ENCODE assay signal across 8 cellular contexts in genomic region chr17:75404739-75405364, GRCh38. TPM values are rescaled to one million over a fixed set of nuclear protein-coding genes. Genes with fewer than 3 reads are reported as not detected.
DNase-seq lines count a peak whose midpoint lies in the region; ATAC-seq, FAIRE-seq and TF ChIP-seq lines count a peak whose summit lies in the region.

No MANE protein-coding gene starts in this region.

- no peaks in the 10 kb centered on the region for H3K36me3 ChIP-seq in CD8-positive, alpha-beta T cell (ENCODE audit: insufficient read depth, low read length)
- H3K36me3 ChIP-seq in K562 (ENCODE audit: control insufficient read depth, insufficient read depth, low read length) (peaks cover 12% of the 10 kb centered on the region; the same call in 2 of the 3 replicates), smooth muscle cell (ENCODE audit: low read depth) (no peaks in the 10 kb centered on the region)

- H3K36me3 Mint-ChIP-seq in CD8-positive, alpha-beta T cell = peaks cover 15% of the 10 kb centered on the region

- H3K9me1 ChIP-seq in K562 (ENCODE audit: control insufficient read depth, insufficient read depth, low read length) = no peaks in the 10 kb centered on the region

- H3K27ac Mint-ChIP-seq in CD8-positive, alpha-beta T cell = peak overlapping the region; percentile 95

- CTCF ChIA-PET in CD8-positive, alpha-beta T cell (lab: Charles Lee) = interaction anchor here (1.3 to 15.8 kb wide), 5 partner anchors 67 to 203 kb away, joined by 3 to 208 read pairs (median 5); partner anchors contain the start of genes MIF4GD and SLC25A19
- CTCF ChIA-PET in K562 (lab: Yijun Ruan, JAX; ENCODE audit: low intra/inter-chr PET ratio) = interaction anchor here (0.6 to 3.3 kb wide), 6 partner anchors 79 to 165 kb away, joined by 3 to 24 read pairs (median 3); no protein-coding TSS in a partner anchor

- no peak for TF ChIP-seq RAD21 in K562 (CRISPR knock-in tag; conservative IDR thresholded peaks at IDR 0.05 in 1 of 2, IDR thresholded peaks at IDR 0.05 in 1 of 2)

- POLR2A ChIA-PET in CD8-positive, alpha-beta T cell (lab: Charles Lee) = interaction anchor here (0.9 to 2.2 kb wide), 9 partner anchors 10 to 143 kb away, joined by 3 to 18 read pairs (median 6); partner anchors contain the start of genes GGA3, MIF4GD, MRPS7 and SLC25A19
- POLR2A ChIA-PET in K562 (lab: Yijun Ruan, JAX) = interaction anchor here (0.6 to 2.8 kb wide), 10 partner anchors 9 to 456 kb away, joined by 3 to 17 read pairs (median 4); partner anchors contain the start of genes GGA3, MIF4GD and MRPS7

- intact Hi-C loops in CD8-positive, alpha-beta T cell (cut with DNase I, micrococcal nuclease) = loop anchor here (1.0 to 10.0 kb wide), 15 partner anchors 11 to 530 kb away; partner anchors contain the start of genes GGA3 (in 2 of the 2), MRPS7 (in 2 of the 2), SLC25A19 (in 2 of the 2) and TMEM94 (in 2 of the 2)
- intact Hi-C loops in K562 (cut with micrococcal nuclease) = loop anchor here (1.0 to 2.0 kb wide), 2 partner anchors 82 to 116 kb away; partner anchors contain the start of gene SLC25A19

- 2% methylated on average over 31 of the region's 37 CpGs for WGBS in K562 (ENCODE audit: insufficient coverage, low coverage, missing lambda C conversion rate)
- under 1% methylated on average over 37 of the region's 37 CpGs for WGBS in smooth muscle cell (ENCODE audit: low lambda C conversion rate)

- peak overlapping the region; percentile 95 for H3K4me2 ChIP-seq in K562 (ENCODE audit: insufficient read depth, low read length)
- H3K4me2 ChIP-seq in smooth muscle cell = peak overlapping the region; percentile 94

- ATAC-seq in CD8-positive, alpha-beta T cell = peak; percentile 24
- ATAC-seq in GM21529 (IDR thresholded peaks at IDR 0.05; ENCODE audit: unreplicated experiment) (peak; percentile 24), K562 (peak; percentile 71)

- H2AFZ ChIP-seq in K562 (ENCODE audit: low read depth, low read length) = peak overlapping the region; percentile 85
- peak overlapping the region; percentile 61 for H2AFZ ChIP-seq in smooth muscle cell (ENCODE audit: low read depth)

- H3K9me3 ChIP-seq in CD8-positive, alpha-beta T cell (ENCODE audit: low read length) = no peaks in the 10 kb centered on the region
- H3K9me3 ChIP-seq in K562 (replicated peaks; ENCODE audit: control insufficient read depth, insufficient read depth, low read depth, low read length) (no peaks in the 10 kb centered on the region), smooth muscle cell (replicated peaks; ENCODE audit: low read depth) (no peaks in the 10 kb centered on the region)

- H3K27me3 Mint-ChIP-seq in CD8-positive, alpha-beta T cell (ENCODE audit: low read depth) = no peaks in the 10 kb centered on the region

- H3K27ac ChIP-seq in CD8-positive, alpha-beta T cell (ENCODE audit: low read depth, low read length) = peak overlapping the region; percentile 77
- H3K27ac ChIP-seq in K562 (ENCODE audit: extremely low read depth, low read depth, low read length) (peak overlapping the region; percentile 84), smooth muscle cell (ENCODE audit: low read depth) (peak overlapping the region; percentile 84)

- H3K27me3 ChIP-seq in CD8-positive, alpha-beta T cell (ENCODE audit: insufficient read depth, low read length) = no peaks in the 10 kb centered on the region
- no peaks in the 10 kb centered on the region; a peak in 1 of 5 replicates for H3K27me3 ChIP-seq in K562 (ENCODE audit: control insufficient read depth in 2 of 2, insufficient read depth in 2 of 2, low read length in 2 of 2)
- H3K27me3 ChIP-seq in smooth muscle cell (ENCODE audit: low read depth) = no peaks in the 10 kb centered on the region

- H3K79me2 ChIP-seq in K562 (ENCODE audit: control insufficient read depth, insufficient read depth, low read length) (peaks cover 55% of the 10 kb centered on the region), smooth muscle cell (ENCODE audit: low read depth) (peaks cover 48% of the 10 kb centered on the region)

- no peak for FAIRE-seq in K562 (lab: Jason Lieb, UNC)

- H4K20me1 ChIP-seq in K562 (replicated peaks; ENCODE audit: control insufficient read depth, insufficient read depth, low read length) (no peaks in the 10 kb centered on the region; the same call in none of the 2 replicates), smooth muscle cell (ENCODE audit: low read depth) (peaks cover 47% of the 10 kb centered on the region)

- peak; percentile 20 to 66 (median 53) for DNase-seq in CD8-positive, alpha-beta T cell
- DNase-seq in Jurkat, Clone E6-1 (ENCODE audit: low read depth, low spot score) = peak; percentile 44
- DNase-seq in T1000 (lab: John Stamatoyannopoulos, UW) (peak; percentile 36), K562 (ENCODE audit: extremely low read depth in 1 of 4, low spot score in 3 of 4) (peak in 3 of 4 experiments; percentile 47 to 72 (median 51)), iPS-NIHi7 (ENCODE audit: extremely low spot score) (peak; percentile 31), smooth muscle cell (lab: John Stamatoyannopoulos, UW; ENCODE audit: unreplicated experiment) (peak; percentile 40), cerebellum (ENCODE audit: low spot score) (no peak)

- no peak for TF ChIP-seq EP300 in K562 (IDR thresholded peaks at IDR 0.05; ENCODE audit: low read length)

- peaks cover 42% of the 10 kb centered on the region for H3K4me1 ChIP-seq in CD8-positive, alpha-beta T cell (ENCODE audit: insufficient read depth, low read length)
- H3K4me1 ChIP-seq in K562 (replicated peaks in 1 of 2; ENCODE audit: control insufficient read depth in 2 of 2, insufficient read depth in 2 of 2, low read length in 2 of 2) (peaks cover 12 to 15% of the 10 kb centered on the region in 2 experiments; a peak in 3 of 5 replicates), smooth muscle cell (ENCODE audit: low read depth) (peaks cover 9% of the 10 kb centered on the region)

- H3K9me3 Mint-ChIP-seq in CD8-positive, alpha-beta T cell = no peaks in the 10 kb centered on the region

- H3K9ac ChIP-seq in K562 (ENCODE audit: insufficient read depth in 1 of 2, low read depth in 2 of 2, low read length in 2 of 2) (peak overlapping the region; percentile 84 to 97), smooth muscle cell (ENCODE audit: low read depth) (peak overlapping the region; percentile 96)

- H3K4me1 Mint-ChIP-seq in CD8-positive, alpha-beta T cell (ENCODE audit: low read depth) = peaks cover 49% of the 10 kb centered on the region

- peak overlapping the region; percentile 49 for H3K4me3 ChIP-seq in CD8-positive, alpha-beta T cell (ENCODE audit: low read depth, low read length)
- peak overlapping the region; percentile 92 for H3K4me3 ChIP-seq in Jurkat, Clone E6-1 (ENCODE audit: low read length)
- H3K4me3 ChIP-seq in K562 = peak overlapping the region; percentile 90
- H3K4me3 ChIP-seq in smooth muscle cell = peak overlapping the region; percentile 93

- no peak for TF ChIP-seq POLR2A in K562 (conservative IDR thresholded peaks at IDR 0.05)

- TF ChIP-seq CTCF in CD8-positive, alpha-beta T cell (IDR thresholded peaks at IDR 0.05) = no peak
- TF ChIP-seq CTCF in K562 (IDR thresholded peaks at IDR 0.05 in 2 of 3, conservative IDR thresholded peaks at IDR 0.05 in 1 of 3; ENCODE audit: insufficient read depth in 2 of 3, low read depth in 1 of 3, low read length in 3 of 3) (peak in 1 of 3 experiments; percentile 2; a peak in 2 of 6 replicates), smooth muscle cell (IDR thresholded peaks at IDR 0.05; ENCODE audit: borderline replicate concordance, insufficient read depth, poor library complexity, severe bottlenecking) (no peak)

- in situ Hi-C loops in K562 (cut with MboI) = no loop called here

- peaks cover 7% of the 10 kb centered on the region for H3F3A ChIP-seq in smooth muscle cell (ENCODE audit: low read depth)

- H3K4me3 Mint-ChIP-seq in CD8-positive, alpha-beta T cell = peak overlapping the region; percentile 98

- no TSS peak for BruUV-seq in K562 (replicated peaks; lab: Mats Ljungman, UMichigan)

RNA-seq across cellular contexts. Expression of gene GRB2, which starts 0.6 kb away (rescaled TPM):
- total RNA-seq in CD8-positive, alpha-beta T cell = 10 to 100 TPM; 96.2 to 99.4 TPM
- 134 TPM for polyA plus RNA-seq in Jurkat, Clone E6-1 (2012; ENCODE audit: insufficient read depth, insufficient read length)
- 67.9 and 104 TPM in 2 replicates for total RNA-seq in K562 (2011; cell fraction: chromatin; rRNA removed; ENCODE audit: low replicate concordance)
- total RNA-seq in K562 (2011; cell fraction: nucleolus; rRNA removed) = 72.2 and 76.5 TPM in 2 replicates
- 69.3 and 101 TPM in 2 replicates for total RNA-seq in K562 (2011; cell fraction: nucleoplasm; rRNA removed)
- total RNA-seq in K562 (2014; rRNA removed) = 107 and 125 TPM in 2 replicates
- 65.3 and 79.9 TPM in 2 replicates for total RNA-seq in K562 (2014; rRNA removed; fragmentation: Illumina TruSeq; extraction: Trizol)
- total RNA-seq in K562 (2015; rRNA removed; fragmentation: Illumina TruSeq; extraction: Trizol) = 70.5 and 74.3 TPM in 2 replicates
- total RNA-seq in K562 (2021) = 113 and 115 TPM in 2 replicates
- 66.8 and 136 TPM in 2 replicates for polyA plus RNA-seq in K562 (2011; rRNA removed)
- polyA plus RNA-seq in K562 (2011; cell fraction: cytosol; rRNA removed) = 92.1 and 93.8 TPM in 2 replicates
- polyA plus RNA-seq in K562 (2011; cell fraction: nucleus; rRNA removed) = 20.1 and 22.1 TPM in 2 replicates
- polyA plus RNA-seq in K562 (2012) = 69.8 and 89.1 TPM in 2 replicates
- polyA plus RNA-seq in K562 (2014; fragmentation: Illumina TruSeq; extraction: Trizol) = 83.5 and 84.8 TPM in 2 replicates
- 10 to 100 TPM; 57.2 to 69.1 TPM for polyA plus RNA-seq in K562 (2014; fragmentation: Nextera tagmentation; extraction: Ambion mirVana)
- 85.2 and 95.1 TPM in 2 replicates for polyA plus RNA-seq in K562 (2014; rRNA removed)
- 32.5 and 47.6 TPM in 2 replicates for polyA minus RNA-seq in K562 (2011; rRNA and poly(A)+ RNA removed)
- 20.9 and 32.6 TPM in 2 replicates for polyA minus RNA-seq in K562 (2011; cell fraction: cytosol; rRNA and poly(A)+ RNA removed)
- 18.7 and 28.4 TPM in 2 replicates for polyA minus RNA-seq in K562 (2011; cell fraction: nucleus; rRNA and poly(A)+ RNA removed)
- total RNA-seq in smooth muscle cell = 62.4 and 76.5 TPM in 2 replicates
- 80.1 and 83.2 TPM in 2 replicates for polyA plus RNA-seq in smooth muscle cell
- total RNA-seq in cerebellum = 74.9 TPM

RNA-seq across cellular contexts. Expression of gene TMEM94, which starts 51.6 kb away (rescaled TPM):
- 10 to 100 TPM; 44.8 to 46.5 TPM for total RNA-seq in CD8-positive, alpha-beta T cell
- 52.7 TPM for polyA plus RNA-seq in Jurkat, Clone E6-1 (2012; ENCODE audit: insufficient read depth, insufficient read length)
- total RNA-seq in K562 (2011; cell fraction: chromatin; rRNA removed; ENCODE audit: low replicate concordance) = 116 and 363 TPM in 2 replicates
- total RNA-seq in K562 (2011; cell fraction: nucleolus; rRNA removed) = 190 and 220 TPM in 2 replicates
- 137 and 149 TPM in 2 replicates for total RNA-seq in K562 (2011; cell fraction: nucleoplasm; rRNA removed)
- total RNA-seq in K562 (2014; rRNA removed) (13.5 and 20.4 TPM in 2 replicates), K562 (2014; rRNA removed; fragmentation: Illumina TruSeq; extraction: Trizol) (6.5 and 10.0 TPM in 2 replicates), K562 (2015; rRNA removed; fragmentation: Illumina TruSeq; extraction: Trizol) (14.4 and 17.2 TPM in 2 replicates), K562 (2021) (32.8 and 42.1 TPM in 2 replicates), smooth muscle cell (18.4 and 35.9 TPM in 2 replicates), cerebellum (37.9 TPM)
- polyA plus RNA-seq in K562 (2011; rRNA removed) (15.7 and 53.7 TPM in 2 replicates), K562 (2014; fragmentation: Illumina TruSeq; extraction: Trizol) (48.1 and 55.6 TPM in 2 replicates), K562 (2014; fragmentation: Nextera tagmentation; extraction: Ambion mirVana) (1 to 10 TPM in 1 of 2 experiments, under 1 TPM in 1; 0.35 to 1.6 TPM), K562 (2014; rRNA removed) (26.1 and 31.4 TPM in 2 replicates), smooth muscle cell (25.9 and 26.3 TPM in 2 replicates)
- polyA plus RNA-seq in K562 (2011; cell fraction: cytosol; rRNA removed) = 33.2 and 34.4 TPM in 2 replicates
- polyA plus RNA-seq in K562 (2011; cell fraction: nucleus; rRNA removed) = 322 and 398 TPM in 2 replicates
- polyA plus RNA-seq in K562 (2012) = 42.5 and 69.5 TPM in 2 replicates
- polyA minus RNA-seq in K562 (2011; rRNA and poly(A)+ RNA removed) = 11.4 and 20.1 TPM in 2 replicates
- 28.0 and 36.5 TPM in 2 replicates for polyA minus RNA-seq in K562 (2011; cell fraction: cytosol; rRNA and poly(A)+ RNA removed)
- 74.6 and 97.4 TPM in 2 replicates for polyA minus RNA-seq in K562 (2011; cell fraction: nucleus; rRNA and poly(A)+ RNA removed)
